24 cellular contexts compared by ENCODE assay signal in the genomic region with DNA sequence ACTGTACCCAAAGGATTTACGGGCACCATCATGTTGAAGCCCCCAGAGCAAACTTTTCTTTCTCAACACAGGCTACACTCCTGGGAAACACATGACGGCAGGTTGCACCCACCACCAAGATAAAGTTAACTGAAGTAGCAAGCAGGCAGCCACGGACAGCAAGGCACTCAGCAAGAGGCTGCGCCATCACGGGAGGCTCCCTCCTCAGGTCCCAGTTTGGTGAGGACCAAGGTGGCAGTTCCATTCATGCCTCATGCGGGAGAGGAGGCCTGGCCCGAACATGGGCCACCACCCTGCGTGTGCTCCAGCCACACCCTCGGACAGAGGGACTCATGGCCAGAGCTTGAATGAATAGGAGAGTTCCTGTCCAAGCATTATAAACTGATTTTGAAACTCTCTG. TPM values are rescaled to one million over a fixed set of nuclear protein-coding genes. Genes with fewer than 3 reads are reported as not detected.
"Had no signal": no experiment of that assay in that cellular context is flagged by ENCODE, and none has a peak within 500 bp of the region (broad histone marks: within the 10 kb centered on the region; RNA-seq: fewer than 3 reads in every experiment).

No MANE protein-coding gene starts in this region.

- ATAC-seq: right lobe of liver; SK-N-SH treated with all-trans-retinoic acid at 6 μM for 48 hours; stimulated activated effector memory CD8-positive, alpha-beta T cell treated with anti-CD3 and anti-CD28 coated beads, Interleukin-12 subunit alpha, Interleukin-12 subunit beta, amount 100 ng/mL, for 72 hours; WTC11 had no signal

- H3K9me3 ChIP-seq: neutrophil, right lobe of liver, suprapubic skin, uterus had no signal

- H3K36me3 ChIP-seq: neutrophil, right lobe of liver, suprapubic skin, uterus had no signal

- H3K27me3 ChIP-seq: right lobe of liver, uterus had no signal

- H3K4me3 ChIP-seq: right lobe of liver, skin epidermis, suprapubic skin, uterus had no signal

- H3K27ac ChIP-seq: neutrophil, right lobe of liver, skin epidermis, suprapubic skin, uterus had no signal

- H3K4me1 ChIP-seq: right lobe of liver, suprapubic skin, uterus had no signal

- DNase-seq: activated CD4-positive, alpha-beta memory T cell treated with anti-CD3 and anti-CD28 coated beads, Interleukin-2, amount 10 ng/mL, durations not matched to agents 7 days and 5 days; activated CD4-positive, alpha-beta T cell treated with anti-CD3 and anti-CD28 coated beads for 1 hour; activated CD4-positive, alpha-beta T cell treated with anti-CD3 and anti-CD28 coated beads, Interleukin-2, amount 10 ng/mL, durations not matched to agents 7 days and 5 days; activated CD8-positive, alpha-beta memory T cell treated with anti-CD3 and anti-CD28 coated beads, Interleukin-2, amount 50 U/mL, for 48 hours; activated gamma-delta T cell; activated naive CD4-positive, alpha-beta T cell treated with anti-CD3 and anti-CD28 coated beads, Interleukin-2, amount 10 ng/mL, durations not matched to agents 7 days and 5 days; activated naive CD8-positive, alpha-beta T cell treated with anti-CD3 and anti-CD28 coated beads, Interleukin-2, amount 10 ng/mL, durations not matched to agents 7 days and 5 days; activated T-cell treated with anti-CD3 and anti-CD28 coated beads, Interleukin-2, amount 50 U/mL, for 24 hours; central memory CD4-positive, alpha-beta T cell; effector memory CD4-positive, alpha-beta T cell; foreskin fibroblast; mammary epithelial cell; nephron progenitor cell; right lobe of liver; stimulated activated CD4-positive, alpha-beta T cell treated with anti-CD3 and anti-CD28 coated beads, Interleukin-4, amount 100 ng/mL, for 24 hours; T-helper 2 cell; trophoblast cell; uterus had no signal

RNA-seq across cellular contexts. Expression of gene ADCY5, which starts 6.8 kb away (rescaled TPM):
- total RNA-seq: activated CD4-positive, alpha-beta memory T cell treated with anti-CD3 and anti-CD28 coated beads, Interleukin-2, amount 10 ng/mL, durations not matched to agents 7 days and 5 days; activated CD4-positive, alpha-beta T cell treated with anti-CD3 and anti-CD28 coated beads, Interleukin-2, amount 10 ng/mL, durations not matched to agents 7 days and 5 days; activated naive CD8-positive, alpha-beta T cell treated with anti-CD3 and anti-CD28 coated beads, Interleukin-2, amount 10 ng/mL, durations not matched to agents 7 days and 5 days had no signal
